In genomic region chr12:85266391-85266790, GRCh38 we compare ENCODE assay signal across 1 cellular context.
TF ChIP-seq lines count a peak whose summit lies in the region.

No MANE protein-coding gene starts in this region.

TF ChIP-seq in GM12878, 131 proteins besides CTCF, POLR2A, EP300 and RAD21 (continued from another document):
- TF ChIP-seq ZBTB40 (IDR thresholded peaks at IDR 0.05; ENCODE audit: borderline replicate concordance), result no peak
- no peak for TF ChIP-seq HDAC2 (IDR thresholded peaks at IDR 0.05)
- no peak for TF ChIP-seq SMC3 (IDR thresholded peaks at IDR 0.05; ENCODE audit: borderline replicate concordance, low read length)
- no peak for TF ChIP-seq PKNOX1 (IDR thresholded peaks at IDR 0.05)
- TF ChIP-seq SUPT20H (IDR thresholded peaks at IDR 0.05; ENCODE audit: borderline replicate concordance, control insufficient read depth, low read depth, low read length), result no peak
- TF ChIP-seq RUNX3 (IDR thresholded peaks at IDR 0.05; ENCODE audit: low read length), result no peak
- TF ChIP-seq, protein P1, sequence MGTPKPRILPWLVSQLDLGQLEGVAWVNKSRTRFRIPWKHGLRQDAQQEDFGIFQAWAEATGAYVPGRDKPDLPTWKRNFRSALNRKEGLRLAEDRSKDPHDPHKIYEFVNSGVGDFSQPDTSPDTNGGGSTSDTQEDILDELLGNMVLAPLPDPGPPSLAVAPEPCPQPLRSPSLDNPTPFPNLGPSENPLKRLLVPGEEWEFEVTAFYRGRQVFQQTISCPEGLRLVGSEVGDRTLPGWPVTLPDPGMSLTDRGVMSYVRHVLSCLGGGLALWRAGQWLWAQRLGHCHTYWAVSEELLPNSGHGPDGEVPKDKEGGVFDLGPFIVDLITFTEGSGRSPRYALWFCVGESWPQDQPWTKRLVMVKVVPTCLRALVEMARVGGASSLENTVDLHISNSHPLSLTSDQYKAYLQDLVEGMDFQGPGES (IDR thresholded peaks at IDR 0.05), result no peak
- no peak for TF ChIP-seq MXI1 (IDR thresholded peaks at IDR 0.05; ENCODE audit: low read depth, low read length)
- TF ChIP-seq, protein P2, sequence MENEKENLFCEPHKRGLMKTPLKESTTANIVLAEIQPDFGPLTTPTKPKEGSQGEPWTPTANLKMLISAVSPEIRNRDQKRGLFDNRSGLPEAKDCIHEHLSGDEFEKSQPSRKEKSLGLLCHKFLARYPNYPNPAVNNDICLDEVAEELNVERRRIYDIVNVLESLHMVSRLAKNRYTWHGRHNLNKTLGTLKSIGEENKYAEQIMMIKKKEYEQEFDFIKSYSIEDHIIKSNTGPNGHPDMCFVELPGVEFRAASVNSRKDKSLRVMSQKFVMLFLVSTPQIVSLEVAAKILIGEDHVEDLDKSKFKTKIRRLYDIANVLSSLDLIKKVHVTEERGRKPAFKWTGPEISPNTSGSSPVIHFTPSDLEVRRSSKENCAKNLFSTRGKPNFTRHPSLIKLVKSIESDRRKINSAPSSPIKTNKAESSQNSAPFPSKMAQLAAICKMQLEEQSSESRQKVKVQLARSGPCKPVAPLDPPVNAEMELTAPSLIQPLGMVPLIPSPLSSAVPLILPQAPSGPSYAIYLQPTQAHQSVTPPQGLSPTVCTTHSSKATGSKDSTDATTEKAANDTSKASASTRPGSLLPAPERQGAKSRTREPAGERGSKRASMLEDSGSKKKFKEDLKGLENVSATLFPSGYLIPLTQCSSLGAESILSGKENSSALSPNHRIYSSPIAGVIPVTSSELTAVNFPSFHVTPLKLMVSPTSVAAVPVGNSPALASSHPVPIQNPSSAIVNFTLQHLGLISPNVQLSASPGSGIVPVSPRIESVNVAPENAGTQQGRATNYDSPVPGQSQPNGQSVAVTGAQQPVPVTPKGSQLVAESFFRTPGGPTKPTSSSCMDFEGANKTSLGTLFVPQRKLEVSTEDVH (IDR thresholded peaks at IDR 0.05; ENCODE audit: low read depth, partially characterized antibody), result no peak
- no peak for TF ChIP-seq EED (IDR thresholded peaks at IDR 0.05; ENCODE audit: low read depth)
